Comparison of ENCODE assay signal across 10 cellular contexts in genomic region chr6:72724545-72724944, GRCh38.
DNase-seq lines count a peak whose midpoint lies in the region; ATAC-seq and TF ChIP-seq lines count a peak whose summit lies in the region.
"Had no signal": no experiment of that assay in that cellular context is flagged by ENCODE, and none has a peak within 500 bp of the region (broad histone marks: within the 10 kb centered on the region; RNA-seq: fewer than 3 reads in every experiment).

No MANE protein-coding gene starts in this region.

- ATAC-seq in GM18505 (IDR thresholded peaks at IDR 0.05; ENCODE audit: unreplicated experiment) (peak; percentile 96), GM21528 (IDR thresholded peaks at IDR 0.05; ENCODE audit: low FRiP score, unreplicated experiment) (peak; percentile 81), HG03196 (IDR thresholded peaks at IDR 0.05; ENCODE audit: unreplicated experiment) (peak; percentile 84)
- ATAC-seq in activated CD8-positive, alpha-beta T cell treated with anti-CD3 and anti-CD28 coated beads, Interleukin-2, amount 10 ng/mL, durations not matched to agents 7 days and 5 days, result no peak
- ATAC-seq: pancreas had no signal

- no peaks in the 10 kb centered on the region for H3K27me3 ChIP-seq in MG63
- H3K27me3 ChIP-seq: pancreas had no signal

- CTCF ChIA-PET in activated CD8-positive, alpha-beta T cell treated with anti-CD3 and anti-CD28 coated beads, Interleukin-2, amount 10 ng/mL, durations not matched to agents 7 days and 5 days (lab: Charles Lee), result no interaction called here

- no peaks in the 10 kb centered on the region for H3K27me3 Mint-ChIP-seq in activated CD8-positive, alpha-beta T cell treated with anti-CD3 and anti-CD28 coated beads, Interleukin-2, amount 10 ng/mL, durations not matched to agents 7 days and 5 days (ENCODE audit: low read depth)

- no peak overlapping the region for H3K27ac ChIP-seq in caudate nucleus (ENCODE audit: low read depth, low read length)
- H3K27ac ChIP-seq: pancreas had no signal

- POLR2A ChIA-PET in activated CD8-positive, alpha-beta T cell treated with anti-CD3 and anti-CD28 coated beads, Interleukin-2, amount 10 ng/mL, durations not matched to agents 7 days and 5 days (lab: Charles Lee), result no interaction called here

- H3K4me3 ChIP-seq in MG63, result no peak overlapping the region
- H3K4me3 ChIP-seq: pancreas had no signal

- no peaks in the 10 kb centered on the region for H3K9me3 Mint-ChIP-seq in activated CD8-positive, alpha-beta T cell treated with anti-CD3 and anti-CD28 coated beads, Interleukin-2, amount 10 ng/mL, durations not matched to agents 7 days and 5 days (ENCODE audit: insufficient read depth)

- peaks cover 4% of the 10 kb centered on the region for H3K36me3 Mint-ChIP-seq in activated CD8-positive, alpha-beta T cell treated with anti-CD3 and anti-CD28 coated beads, Interleukin-2, amount 10 ng/mL, durations not matched to agents 7 days and 5 days (ENCODE audit: low read depth)

- H3K27ac Mint-ChIP-seq in activated CD8-positive, alpha-beta T cell treated with anti-CD3 and anti-CD28 coated beads, Interleukin-2, amount 10 ng/mL, durations not matched to agents 7 days and 5 days, result no peak overlapping the region

- TF ChIP-seq POLR2A in GM18505 (IDR thresholded peaks at IDR 0.05; ENCODE audit: borderline replicate concordance, extremely low read depth, insufficient read depth, insufficient read length), result no peak

- H3K9me3 ChIP-seq in MG63, result peaks cover 14% of the 10 kb centered on the region
- H3K9me3 ChIP-seq: pancreas had no signal

- peaks cover 5% of the 10 kb centered on the region; the same call in 1 of the 2 replicates for H3K36me3 ChIP-seq in MG63
- H3K36me3 ChIP-seq: pancreas had no signal

- no peak overlapping the region for H3K4me3 Mint-ChIP-seq in activated CD8-positive, alpha-beta T cell treated with anti-CD3 and anti-CD28 coated beads, Interleukin-2, amount 10 ng/mL, durations not matched to agents 7 days and 5 days

- peak; percentile 71 for DNase-seq in glomerular visceral epithelial cell (ENCODE audit: extremely low spot score)
- no peak for DNase-seq in MG63
- DNase-seq in caudate nucleus (lab: John Stamatoyannopoulos, UW), result no peak
- DNase-seq in activated CD8-positive, alpha-beta T cell treated with anti-CD3 and anti-CD28 coated beads, Interleukin-2, amount 10 ng/mL, durations not matched to agents 7 days and 5 days, result no peak
- DNase-seq in hepatic stellate cell (ENCODE audit: low spot score), result no peak
- DNase-seq: cerebellar nuclear complex, pancreas had no signal

- H3K4me1 Mint-ChIP-seq in activated CD8-positive, alpha-beta T cell treated with anti-CD3 and anti-CD28 coated beads, Interleukin-2, amount 10 ng/mL, durations not matched to agents 7 days and 5 days (ENCODE audit: low read depth), result no peaks in the 10 kb centered on the region
